9 cellular contexts compared by ENCODE assay signal in the genomic region with DNA sequence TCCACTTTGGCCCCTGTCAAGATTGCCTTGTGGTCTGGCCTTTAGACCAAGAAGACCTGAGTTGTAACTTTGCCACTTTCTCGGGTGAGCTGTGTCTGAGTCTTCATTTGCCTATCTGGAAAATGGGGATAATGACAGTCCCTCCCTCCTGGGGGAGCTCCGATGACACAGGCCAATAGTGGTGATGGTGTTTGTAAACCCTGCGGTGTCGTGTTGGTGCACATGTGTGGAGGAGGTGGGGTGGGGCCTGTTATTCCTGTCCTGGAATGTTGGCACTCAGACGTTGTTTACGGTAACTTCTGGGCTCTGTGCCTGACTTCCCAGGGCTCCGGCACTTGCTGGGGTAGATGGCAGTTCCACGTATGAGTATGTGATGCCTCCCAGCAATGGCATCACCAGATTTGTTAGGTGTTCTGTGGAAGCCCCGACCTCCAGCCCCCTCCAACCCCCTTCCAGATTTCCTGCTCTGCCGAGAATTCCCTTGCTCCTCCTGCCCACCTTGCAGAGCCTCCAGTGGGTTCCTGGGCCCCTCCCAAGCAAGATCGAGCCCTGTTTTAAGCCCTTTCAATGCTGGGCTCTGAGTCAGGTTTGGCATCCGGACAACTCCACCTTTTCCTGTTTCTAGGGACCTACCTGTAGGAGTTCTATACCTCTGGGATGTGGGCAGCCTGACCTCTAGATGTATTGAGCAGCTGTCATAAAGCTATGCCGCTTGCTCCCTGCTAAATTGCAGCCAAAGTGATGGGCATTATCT. TPM values are rescaled to one million over a fixed set of nuclear protein-coding genes. Genes with fewer than 3 reads are reported as not detected.
DNase-seq lines count a peak whose midpoint lies in the region; ATAC-seq and TF ChIP-seq lines count a peak whose summit lies in the region.
"Had no signal": no experiment of that assay in that cellular context is flagged by ENCODE, and none has a peak within 500 bp of the region (broad histone marks: within the 10 kb centered on the region; RNA-seq: fewer than 3 reads in every experiment).

No MANE protein-coding gene starts in this region.

- peaks cover 0 to 4% (median 0%) of the 10 kb centered on the region in 4 donors for H3K4me1 ChIP-seq in right lobe of liver

- no peak for TF ChIP-seq CTCF in right lobe of liver (IDR thresholded peaks at IDR 0.05)
- TF ChIP-seq CTCF in GM20000 (IDR thresholded peaks at IDR 0.05; ENCODE audit: extremely low read depth, missing control alignments) = no peak

- no peak overlapping the region for H3K4me3 ChIP-seq in right lobe of liver

- DNase-seq in LoVo (ENCODE audit: low spot score) (peak; percentile 87), dermis blood vessel endothelial cell (peak; percentile 96), right lobe of liver (peak; percentile 50 to 75 (median 68)), ureter (ENCODE audit: low spot score) (peak; percentile 89), GOT3 (lab: John Stamatoyannopoulos, UW) (no peak), nucleus accumbens (lab: John Stamatoyannopoulos, UW) (no peak), GM20000 (ENCODE audit: low spot score) (no peak)
- DNase-seq: T-helper 9 cell had no signal

- WGBS in right lobe of liver (ENCODE audit: insufficient coverage, low coverage, low lambda C conversion rate, missing lambda C conversion rate) = 25% methylated on average over 8 of the region's 13 CpGs

- no peaks in the 10 kb centered on the region for H3K9me3 ChIP-seq in right lobe of liver

- H3K27me3 ChIP-seq in right lobe of liver = peaks cover 0 to 4% of the 10 kb centered on the region in 2 donors

- no peak overlapping the region for H3K27ac ChIP-seq in right lobe of liver

- H3K36me3 ChIP-seq in right lobe of liver = no peaks in the 10 kb centered on the region

- intact Hi-C loops in right lobe of liver (cut with DNase I) = no loop called here

- TF ChIP-seq POLR2A in right lobe of liver (IDR thresholded peaks at IDR 0.05) = no peak

- ATAC-seq in right lobe of liver (peak; percentile 91 to 98 (median 94)), GM18520 (IDR thresholded peaks at IDR 0.05; ENCODE audit: unreplicated experiment) (no peak)

RNA-seq across cellular contexts. Expression of a gene that starts 31.4 kb away (rescaled TPM):
- total RNA-seq in dermis blood vessel endothelial cell (6.1 TPM in 2 replicates), right lobe of liver (under 1 TPM in 4 of 6 experiments, not detected in 2; 0.14 to 0.66 (median 0.41) TPM), ureter (10.5 TPM)

Comparison
In these comparisons a context has a peak if more than half of its experiments do, and no peak if none do; other contexts are left out.
1. DNase-seq: peak in LoVo (single experiment), dermis blood vessel endothelial cell (single experiment), right lobe of liver (3 of 3) and ureter (single experiment); none in GOT3 (single experiment), nucleus accumbens (0 of 56) and GM20000 (single experiment).